In genomic region chr5:131710391-131710790, GRCh38 we compare ENCODE assay signal across 19 cellular contexts.
DNase-seq lines count a peak whose midpoint lies in the region; ATAC-seq, FAIRE-seq and TF ChIP-seq lines count a peak whose summit lies in the region.
"Had no signal": no experiment of that assay in that cellular context is flagged by ENCODE, and none has a peak within 500 bp of the region (broad histone marks: within the 10 kb centered on the region; RNA-seq: fewer than 3 reads in every experiment).

No MANE protein-coding gene starts in this region.

- no peaks in the 10 kb centered on the region for H3K9me3 Mint-ChIP-seq in nephron progenitor cell
- H3K9me3 Mint-ChIP-seq: CD4-positive, alpha-beta T cell; GM23338 had no signal

- no TSS peak for BruUV-seq in HepG2 (replicated peaks; lab: Mats Ljungman, UMichigan)

- DNase-seq in HepG2 (ENCODE audit: low spot score) (no peak), right lobe of liver (no peak), nephron progenitor cell (no peak), ureter (ENCODE audit: low spot score) (no peak)
- DNase-seq: ACHN; Calu3; CD4-positive, alpha-beta T cell; DMS 273 treated with DMSO at 0.1 percent for 48 hours; DMS79; EL; H7 had no signal

- H3K27me3 ChIP-seq in HepG2 (ENCODE audit: control insufficient read depth in 1 of 2, insufficient read depth in 2 of 2, low read length in 2 of 2) (no peaks in the 10 kb centered on the region), right lobe of liver (no peaks in the 10 kb centered on the region), Loucy (ENCODE audit: insufficient read depth, low read length, poor library complexity, severe bottlenecking) (no peaks in the 10 kb centered on the region)
- H3K27me3 ChIP-seq: BLaER1 treated with 17β-estradiol and CSF1 and Interleukin-3, amounts not matched to agents 10 nM and 100 nM had no signal

- H4K20me1 ChIP-seq in HepG2 (ENCODE audit: insufficient read depth, low read length) (no peaks in the 10 kb centered on the region), Loucy (ENCODE audit: insufficient read depth, low read length, poor library complexity, severe bottlenecking) (no peaks in the 10 kb centered on the region)

- H3K9ac ChIP-seq in HepG2 (ENCODE audit: insufficient read depth, low read depth, low read length) = no peak overlapping the region
- H3K9ac ChIP-seq in Loucy (ENCODE audit: low read depth, low read length, poor library complexity, severe bottlenecking) = peak overlapping the region; percentile 67
- H3K9ac ChIP-seq: BLaER1 treated with 17β-estradiol and CSF1 and Interleukin-3, amounts not matched to agents 10 nM and 100 nM had no signal

- no peaks in the 10 kb centered on the region for H3K4me1 ChIP-seq in HepG2 (ENCODE audit: insufficient read depth, low read length)
- H3K4me1 ChIP-seq in right lobe of liver = no peaks in the 10 kb centered on the region
- H3K4me1 ChIP-seq in Loucy (ENCODE audit: insufficient read depth, low read length, poor library complexity, severe bottlenecking) = peaks cover 23% of the 10 kb centered on the region

- no peak overlapping the region for H2AFZ ChIP-seq in HepG2 (ENCODE audit: low read length)
- H2AFZ ChIP-seq in Loucy (ENCODE audit: low read length) = no peak overlapping the region
- H2AFZ ChIP-seq: GM23338 had no signal

- CTCF ChIA-PET in HepG2 (lab: Yijun Ruan, JAX; ENCODE audit: low intra/inter-chr PET ratio, low total read pairs) = no interaction called here

- no peaks in the 10 kb centered on the region for H3K27me3 Mint-ChIP-seq in nephron progenitor cell (ENCODE audit: low read depth, poor library complexity)
- H3K27me3 Mint-ChIP-seq: CD4-positive, alpha-beta T cell had no signal

- TF ChIP-seq POLR2A in HepG2 (IDR thresholded peaks at IDR 0.05; ENCODE audit: insufficient read depth in 1 of 2, low read depth in 2 of 2, low read length in 2 of 2) (no peak), right lobe of liver (IDR thresholded peaks at IDR 0.05) (no peak)

- no peaks in the 10 kb centered on the region for H3K9me2 ChIP-seq in Loucy (replicated peaks; ENCODE audit: low read depth, low read length)

- POLR2A ChIA-PET in HepG2 (lab: Yijun Ruan, JAX) = no interaction called here

- H3K4me3 Mint-ChIP-seq in nephron progenitor cell = no peak overlapping the region
- H3K4me3 Mint-ChIP-seq: CD4-positive, alpha-beta T cell; GM23338 had no signal

- peaks cover 3% of the 10 kb centered on the region; the same call in 1 of the 2 replicates for H3F3A ChIP-seq in Loucy (ENCODE audit: low read depth)

- H3K4me2 ChIP-seq in HepG2 (ENCODE audit: low read depth, low read length) (no peak overlapping the region), Loucy (ENCODE audit: low read depth, low read length, poor library complexity, severe bottlenecking) (peak overlapping the region; percentile 61)
- H3K4me2 ChIP-seq: BLaER1 treated with 17β-estradiol and CSF1 and Interleukin-3, amounts not matched to agents 10 nM and 100 nM; GM23338 had no signal

- WGBS in HepG2 (ENCODE audit: low lambda C conversion rate) = 93% methylated on average over 8 of the region's 8 CpGs
- 90% methylated on average over 8 of the region's 8 CpGs for WGBS in right lobe of liver (ENCODE audit: insufficient coverage, low coverage, low lambda C conversion rate, missing lambda C conversion rate)

- H3K36me3 Mint-ChIP-seq in nephron progenitor cell (ENCODE audit: low read depth) = peaks cover 31% of the 10 kb centered on the region

- no peaks in the 10 kb centered on the region for H3K4me1 Mint-ChIP-seq in nephron progenitor cell

- intact Hi-C loops in HepG2 (cut with micrococcal nuclease; ENCODE audit: unreplicated experiment) = no loop called here
- intact Hi-C loops in right lobe of liver (cut with DNase I) = no loop called here

- H3K27ac ChIP-seq in HepG2 (ENCODE audit: extremely low read length, insufficient read depth, low read length) (no peak overlapping the region), right lobe of liver (no peak overlapping the region)
- H3K27ac ChIP-seq: BLaER1 treated with 17β-estradiol and CSF1 and Interleukin-3, amounts not matched to agents 10 nM and 100 nM had no signal

- H3K79me2 ChIP-seq in HepG2 (ENCODE audit: insufficient read depth, low read length) (no peaks in the 10 kb centered on the region), Loucy (ENCODE audit: insufficient read depth, low read length) (no peaks in the 10 kb centered on the region)

- H3K27ac Mint-ChIP-seq in nephron progenitor cell = peak overlapping the region; percentile 54
- H3K27ac Mint-ChIP-seq: CD4-positive, alpha-beta T cell had no signal

- FAIRE-seq in HepG2 (lab: Jason Lieb, UNC) = no peak
- FAIRE-seq: GM12891, HTR-8/SVneo, K562 had no signal

- no peak for TF ChIP-seq CTCF in HepG2 (CRISPR knock-in tag; IDR thresholded peaks at IDR 0.05)
- TF ChIP-seq CTCF in right lobe of liver (IDR thresholded peaks at IDR 0.05) = no peak
- no peak for TF ChIP-seq CTCF in Loucy (conservative IDR thresholded peaks at IDR 0.05; ENCODE audit: low read length)
- no peak for TF ChIP-seq CTCF in nephron progenitor cell (IDR thresholded peaks at IDR 0.05)

- H3K4me3 ChIP-seq in HepG2 (replicated peaks in 1 of 3; ENCODE audit: insufficient read depth in 1 of 3, low read depth in 2 of 3, low read length in 3 of 3) = no peak overlapping the region
- no peak overlapping the region for H3K4me3 ChIP-seq in right lobe of liver
- peak overlapping the region; percentile 62 for H3K4me3 ChIP-seq in Loucy (ENCODE audit: low read length, poor library complexity, severe bottlenecking)
- H3K4me3 ChIP-seq: BLaER1 treated with 17β-estradiol and CSF1 and Interleukin-3, amounts not matched to agents 10 nM and 100 nM; GM23338; K562 had no signal

- H3K36me3 ChIP-seq in HepG2 (replicated peaks in 1 of 2; ENCODE audit: control insufficient read depth in 1 of 2, insufficient read depth in 2 of 2, low read length in 2 of 2) = peaks cover 5 to 50% of the 10 kb centered on the region in 2 experiments; a peak in 4 of 5 replicates
- peaks cover 0 to 14% (median 5%) of the 10 kb centered on the region in 4 donors for H3K36me3 ChIP-seq in right lobe of liver
- peaks cover 23% of the 10 kb centered on the region; the same call in 1 of the 2 replicates for H3K36me3 ChIP-seq in Loucy (ENCODE audit: insufficient read depth, low read length)

- no peaks in the 10 kb centered on the region for H3K9me3 ChIP-seq in HepG2 (ENCODE audit: low read length)
- no peaks in the 10 kb centered on the region for H3K9me3 ChIP-seq in right lobe of liver
- no peaks in the 10 kb centered on the region for H3K9me3 ChIP-seq in Loucy (ENCODE audit: insufficient read depth, low read depth, low read length)
- H3K9me3 ChIP-seq: BLaER1 treated with 17β-estradiol and CSF1 and Interleukin-3, amounts not matched to agents 10 nM and 100 nM had no signal

- no peak for TF ChIP-seq RAD21 in HepG2 (CRISPR knock-in tag; IDR thresholded peaks at IDR 0.05)

- ATAC-seq in HepG2 = no peak
- ATAC-seq in right lobe of liver = no peak
- ATAC-seq in HG02642 (IDR thresholded peaks at IDR 0.05; ENCODE audit: poor library complexity, unreplicated experiment) = no peak
- ATAC-seq in HG02798 (IDR thresholded peaks at IDR 0.05; ENCODE audit: poor library complexity, unreplicated experiment) = no peak
- ATAC-seq: GM23338 had no signal

- no peak for TF ChIP-seq EP300 in HepG2 (IDR thresholded peaks at IDR 0.05; ENCODE audit: low read depth in 2 of 2, low read length in 2 of 2)
- no peak for TF ChIP-seq EP300 in HepG2 (CRISPR knock-in tag; IDR thresholded peaks at IDR 0.05; ENCODE audit: borderline replicate concordance)

- in situ Hi-C loops in HepG2 (cut with HindIII; ENCODE audit: extremely low pct_ligation_motif_present, low pct_unique_long_range_greater_than_20kb) = no loop called here

TF ChIP-seq in HepG2, 621 proteins besides CTCF, POLR2A, EP300 and RAD21:
- TF ChIP-seq ZBTB33 (CRISPR knock-in tag; IDR thresholded peaks at IDR 0.05) = peak; percentile 54; the same call in 1 of the 2 replicates
- TF ChIP-seq RELA (CRISPR knock-in tag; IDR thresholded peaks at IDR 0.05) = no peak
TF ChIP-seq in HepG2: peak in this region for 1.
